ENCODE assay signal across 11 cellular contexts in genomic region chr5:88885043-88885442, GRCh38. TPM values are rescaled to one million over a fixed set of nuclear protein-coding genes. Genes with fewer than 3 reads are reported as not detected.
A peak's percentile ranks its signal among the peaks of the same experiment; 100 is the strongest.
DNase-seq lines count a peak whose midpoint lies in the region; ATAC-seq, FAIRE-seq and TF ChIP-seq lines count a peak whose summit lies in the region.
"Had no signal": no experiment of that assay in that cellular context is flagged by ENCODE, and none has a peak within 500 bp of the region (broad histone marks: within the 10 kb centered on the region; RNA-seq: fewer than 3 reads in every experiment).

No MANE protein-coding gene starts in this region.

- H4K20me1 ChIP-seq in HepG2 (ENCODE audit: insufficient read depth, low read length) (no peaks in the 10 kb centered on the region), osteoblast (ENCODE audit: insufficient read depth, low read length) (no peaks in the 10 kb centered on the region)

- CTCF ChIA-PET in HepG2 (lab: Yijun Ruan, JAX; ENCODE audit: low intra/inter-chr PET ratio, low total read pairs): no interaction called here

- H3K79me2 ChIP-seq in HepG2 (ENCODE audit: insufficient read depth, low read length) (no peaks in the 10 kb centered on the region), osteoblast (ENCODE audit: insufficient read depth, low read length) (peaks cover 21% of the 10 kb centered on the region)

- H3K4me2 ChIP-seq in HepG2 (ENCODE audit: low read depth, low read length) (no peak overlapping the region), osteoblast (ENCODE audit: insufficient read depth, low read length) (peak overlapping the region; percentile 87)

- POLR2A ChIA-PET in HepG2 (lab: Yijun Ruan, JAX): no interaction called here

- H3K4me1 ChIP-seq in right lobe of liver: peaks cover 0 to 10% (median 0%) of the 10 kb centered on the region in 4 donors
- H3K4me1 ChIP-seq in HepG2 (ENCODE audit: insufficient read depth, low read length): 0 out of 2 replicates have a peak, but pooled peaks cover 5% of the 10 kb centered on the region
- peaks cover 20% of the 10 kb centered on the region for H3K4me1 ChIP-seq in osteoblast (ENCODE audit: insufficient read depth, low read length)
- peaks cover 0 to 1% of the 10 kb centered on the region in 2 donors for H3K4me1 ChIP-seq in aorta (ENCODE audit: control insufficient read depth in 1 of 2, insufficient read depth in 2 of 2, low read length in 2 of 2)
- H3K4me1 ChIP-seq in mucosa of descending colon (ENCODE audit: low read depth): peaks cover 10% of the 10 kb centered on the region

- intact Hi-C loops in right lobe of liver (cut with DNase I): no loop called here
- intact Hi-C loops in HepG2 (cut with micrococcal nuclease; ENCODE audit: unreplicated experiment): no loop called here
- intact Hi-C loops in aorta (cut with DNase I): loop anchor here (5.0 to 10.0 kb wide), 7 partner anchors 77 to 1380 kb away; no protein-coding TSS in a partner anchor
- intact Hi-C loops in mucosa of descending colon (cut with DNase I, micrococcal nuclease): loop anchor here in 1 of 2 donors (10.0 kb wide), 1 partner anchor 60 kb away; no protein-coding TSS in a partner anchor

- H3K4me3 ChIP-seq in right lobe of liver (no peak overlapping the region), HepG2 (replicated peaks in 1 of 3; ENCODE audit: insufficient read depth in 1 of 3, low read depth in 2 of 3, low read length in 3 of 3) (no peak overlapping the region), coronary artery (peak overlapping the region; percentile 82), osteoblast (ENCODE audit: insufficient read depth, low read length) (no peak overlapping the region), aorta (ENCODE audit: low read length in 2 of 2) (no peak overlapping the region), mucosa of descending colon (no peak overlapping the region)

- no peak for TF ChIP-seq RAD21 in HepG2 (CRISPR knock-in tag; IDR thresholded peaks at IDR 0.05)

- WGBS in right lobe of liver (ENCODE audit: insufficient coverage, low coverage, low lambda C conversion rate, missing lambda C conversion rate): 32% methylated on average over 1 of the region's 1 CpG
- 3% methylated on average over 1 of the region's 1 CpG for whole genome bisulfite sequencing in HepG2 (ENCODE audit: low lambda C conversion rate)
- WGBS in aorta, 2 donors: 0 to 3% methylated on average over 1 of the region's 1 CpG

- in situ Hi-C loops in HepG2 (cut with HindIII; ENCODE audit: extremely low pct_ligation_motif_present, low pct_unique_long_range_greater_than_20kb): no loop called here

- no peak overlapping the region for H3K9ac ChIP-seq in HepG2 (ENCODE audit: insufficient read depth, low read depth, low read length)

- TF ChIP-seq CTCF in right lobe of liver (IDR thresholded peaks at IDR 0.05) (no peak), HepG2 (CRISPR knock-in tag; IDR thresholded peaks at IDR 0.05) (no peak), coronary artery (IDR thresholded peaks at IDR 0.05) (no peak), osteoblast (IDR thresholded peaks at IDR 0.05; ENCODE audit: extremely low read depth, low read depth, low read length) (no peak), mucosa of descending colon (IDR thresholded peaks at IDR 0.05) (no peak)

- DNase-seq in right lobe of liver (no peak), HepG2 (ENCODE audit: low spot score) (no peak), coronary artery (ENCODE audit: low spot score) (no peak), osteoblast (ENCODE audit: insufficient read length, low spot score, missing footprints) (no peak), aorta (no peak), mucosa of descending colon (no peak)
- DNase-seq: activated naive CD8-positive, alpha-beta T cell treated with anti-CD3 and anti-CD28 coated beads for 36 hours; H9; posterior cingulate gyrus had no signal

- FAIRE-seq in HepG2 (lab: Jason Lieb, UNC): no peak

- TF ChIP-seq EP300 in HepG2 (IDR thresholded peaks at IDR 0.05; ENCODE audit: low read depth in 2 of 2, low read length in 2 of 2) (no peak), HepG2 (CRISPR knock-in tag; IDR thresholded peaks at IDR 0.05; ENCODE audit: borderline replicate concordance) (no peak)

- H2AFZ ChIP-seq in HepG2 (ENCODE audit: low read length) (no peak overlapping the region), osteoblast (ENCODE audit: low read length) (peak overlapping the region; percentile 51)

- no TSS peak for BruUV-seq in HepG2 (replicated peaks; lab: Mats Ljungman, UMichigan)

- H3K36me3 ChIP-seq in right lobe of liver: no peaks in the 10 kb centered on the region
- no peaks in the 10 kb centered on the region for H3K36me3 ChIP-seq in HepG2 (replicated peaks in 1 of 2; ENCODE audit: control insufficient read depth in 1 of 2, insufficient read depth in 2 of 2, low read length in 2 of 2)
- H3K36me3 ChIP-seq in osteoblast (ENCODE audit: insufficient read depth, low read length): no peaks in the 10 kb centered on the region
- H3K36me3 ChIP-seq in aorta (ENCODE audit: control insufficient read depth in 1 of 2, insufficient read depth in 2 of 2, low read length in 1 of 2): no peaks in the 10 kb centered on the region
- H3K36me3 ChIP-seq in mucosa of descending colon (ENCODE audit: low read depth): no peaks in the 10 kb centered on the region

- TF ChIP-seq POLR2A in right lobe of liver (IDR thresholded peaks at IDR 0.05) (no peak), HepG2 (IDR thresholded peaks at IDR 0.05; ENCODE audit: insufficient read depth in 1 of 2, low read depth in 2 of 2, low read length in 2 of 2) (no peak)

- H3K27ac ChIP-seq in right lobe of liver (peak overlapping the region; percentile 43 to 66 (median 65)), HepG2 (ENCODE audit: extremely low read length, insufficient read depth, low read length) (no peak overlapping the region), coronary artery (peak overlapping the region; percentile 83 to 90), osteoblast (ENCODE audit: low read depth, low read length) (peak overlapping the region; percentile 84), aorta (ENCODE audit: low read depth in 1 of 2, low read length in 2 of 2) (peak overlapping the region; percentile 48 to 74)

- H3K27me3 ChIP-seq in right lobe of liver: no peaks in the 10 kb centered on the region
- peaks cover 0 to 24% of the 10 kb centered on the region in 2 experiments; a peak in 3 of 5 replicates for H3K27me3 ChIP-seq in HepG2 (ENCODE audit: control insufficient read depth in 1 of 2, insufficient read depth in 2 of 2, low read length in 2 of 2)
- H3K27me3 ChIP-seq in osteoblast (ENCODE audit: insufficient read depth, low read length): no peaks in the 10 kb centered on the region
- no peaks in the 10 kb centered on the region for H3K27me3 ChIP-seq in aorta (ENCODE audit: control insufficient read depth in 1 of 2, insufficient read depth in 2 of 2, low read length in 1 of 2)

- no peaks in the 10 kb centered on the region for H3K9me3 ChIP-seq in right lobe of liver
- H3K9me3 ChIP-seq in HepG2 (ENCODE audit: low read length): no peaks in the 10 kb centered on the region
- H3K9me3 ChIP-seq in osteoblast (ENCODE audit: low read depth, low read length): no peaks in the 10 kb centered on the region
- no peaks in the 10 kb centered on the region for H3K9me3 ChIP-seq in aorta (ENCODE audit: control insufficient read depth, low read length)
- H3K9me3 ChIP-seq in mucosa of descending colon: no peaks in the 10 kb centered on the region

- ATAC-seq in right lobe of liver (no peak), HepG2 (no peak), aorta (ENCODE audit: low FRiP score) (no peak), GM21390 (IDR thresholded peaks at IDR 0.05; ENCODE audit: unreplicated experiment) (no peak), mucosa of descending colon (no peak)
- no peak for ATAC-seq in activated CD4-positive, CD25-positive, alpha-beta regulatory T cell treated with anti-CD3 and anti-CD28 coated beads, Interleukin-2, amount 50 U/mL, for 24 hours

TF ChIP-seq in HepG2, 621 proteins besides CTCF, POLR2A, EP300 and RAD21 (continues in another document):
- TF ChIP-seq ZNF652 (CRISPR knock-in tag; IDR thresholded peaks at IDR 0.05; ENCODE audit: borderline replicate concordance, low read depth): no peak
- TF ChIP-seq ZMAT3 (CRISPR knock-in tag; conservative IDR thresholded peaks at IDR 0.05): no peak
- TF ChIP-seq NR0B2 (CRISPR knock-in tag; IDR thresholded peaks at IDR 0.05): no peak
- no peak for TF ChIP-seq TCF7L2 (IDR thresholded peaks at IDR 0.05; ENCODE audit: low read depth, low read length)

RNA-seq across cellular contexts. Expression of gene MEF2C, which starts 2.1 kb away (rescaled TPM):
- total RNA-seq in right lobe of liver: 10 to 100 TPM in 2 of 6 experiments, 1 to 10 TPM in 4; 4.4 to 19.4 (median 6.4) TPM
- total RNA-seq in HepG2 (2016; rRNA removed; fragmentation: Illumina TruSeq; extraction: Trizol): 0.02 TPM in 1 of 2 replicates, not detected in the other
- total RNA-seq in HepG2 (2016; cell fraction: cytosol; rRNA removed; fragmentation: Illumina TruSeq; extraction: Trizol; ENCODE audit: low read depth): not detected in 2 replicates
- 0.04 TPM in 1 of 2 replicates, not detected in the other for total RNA-seq in HepG2 (2016; cell fraction: insoluble cytoplasmic fraction; rRNA removed; fragmentation: Illumina TruSeq; extraction: Trizol)
- not detected in 2 replicates for total RNA-seq in HepG2 (2016; cell fraction: membrane; rRNA removed; fragmentation: Illumina TruSeq; extraction: Trizol)
- total RNA-seq in HepG2 (2016; cell fraction: nucleus; rRNA removed; fragmentation: Illumina TruSeq; extraction: Trizol): 0.09 and 0.16 TPM in 2 replicates
- polyA plus RNA-seq in HepG2 (2011; rRNA removed): 0.01 TPM in 1 of 2 replicates, not detected in the other
- 0.03 TPM in 1 of 2 replicates, not detected in the other for polyA plus RNA-seq in HepG2 (2011; cell fraction: cytosol; rRNA removed)
- 0.14 TPM in 1 of 2 replicates, not detected in the other for polyA plus RNA-seq in HepG2 (2011; cell fraction: nucleus; rRNA removed)
- not detected in 2 replicates for polyA plus RNA-seq in HepG2 (2012)
- not detected in 2 replicates for polyA plus RNA-seq in HepG2 (2016; cell fraction: cytosol; fragmentation: Illumina TruSeq; extraction: Trizol; ENCODE audit: low read depth)
- polyA plus RNA-seq in HepG2 (2016; cell fraction: insoluble cytoplasmic fraction; fragmentation: Illumina TruSeq; extraction: Trizol; ENCODE audit: low read depth): not detected in 2 replicates
- not detected in 2 replicates for polyA plus RNA-seq in HepG2 (2016; cell fraction: membrane; fragmentation: Illumina TruSeq; extraction: Trizol; ENCODE audit: low read depth)
- 0.11 and 0.12 TPM in 2 replicates for polyA plus RNA-seq in HepG2 (2016; cell fraction: nucleus; fragmentation: Illumina TruSeq; extraction: Trizol; ENCODE audit: insufficient read depth, low read depth)
- polyA minus RNA-seq in HepG2 (2011; rRNA and poly(A)+ RNA removed; ENCODE audit: low replicate concordance): 0.02 and 0.61 TPM in 2 replicates
- not detected in 2 replicates for polyA minus RNA-seq in HepG2 (2011; cell fraction: cytosol; rRNA and poly(A)+ RNA removed)
- 0.13 and 0.25 TPM in 2 replicates for polyA minus RNA-seq in HepG2 (2011; cell fraction: nucleus; rRNA and poly(A)+ RNA removed)
- total RNA-seq in osteoblast: 9.4 and 13.4 TPM in 2 replicates
- 100 to 1,000 TPM; 137 to 186 TPM for total RNA-seq in aorta
- 10 to 100 TPM; 22.0 to 23.7 TPM for polyA plus RNA-seq in aorta
- 10 to 100 TPM; 19.3 to 44.0 (median 32.6) TPM for total RNA-seq in mucosa of descending colon

Comparison
In these comparisons a context has a peak if more than half of its experiments do, and no peak if none do; other contexts are left out.
1. intact Hi-C loops: an anchor here in aorta (5.0 to 10.0 kb wide); none called in right lobe of liver and HepG2.